9 cellular contexts compared by ENCODE assay signal in genomic region chr11:14414470-14415461, GRCh38. TPM values are rescaled to one million over a fixed set of nuclear protein-coding genes. Genes with fewer than 3 reads are reported as not detected.
DNase-seq lines count a peak whose midpoint lies in the region; ATAC-seq lines count a peak whose summit lies in the region.
"Had no signal": no experiment of that assay in that cellular context is flagged by ENCODE, and none has a peak within 500 bp of the region (broad histone marks: within the 10 kb centered on the region; RNA-seq: fewer than 3 reads in every experiment).

No MANE protein-coding gene starts in this region.

- POLR2A ChIA-PET in activated CD4-positive, alpha-beta memory T cell treated with anti-CD3 and anti-CD28 coated beads for 36 hours (lab: Charles Lee): interaction anchor here (0.5 to 0.6 kb wide), 2 partner anchors 48 to 127 kb away, joined by 3 read pairs; no protein-coding TSS in a partner anchor

- no peaks in the 10 kb centered on the region for H3K27me3 Mint-ChIP-seq in activated CD4-positive, alpha-beta memory T cell treated with anti-CD3 and anti-CD28 coated beads for 36 hours

- H3K27ac Mint-ChIP-seq in activated CD4-positive, alpha-beta memory T cell treated with anti-CD3 and anti-CD28 coated beads for 36 hours: peak overlapping the region; percentile 78

- DNase-seq in activated CD4-positive, alpha-beta memory T cell treated with anti-CD3 and anti-CD28 coated beads for 36 hours: peak; percentile 88
- DNase-seq in glomerular visceral epithelial cell (ENCODE audit: extremely low spot score) (peak; percentile 24), hepatic stellate cell (ENCODE audit: low spot score) (no peak), NCI-H510A treated with DMSO at 0.1 percent for 48 hours (lab: John Stamatoyannopoulos, UW) (no peak)
- DNase-seq in stimulated activated naive CD4-positive, alpha-beta T cell treated with Interleukin-2 at 50 U/mL for 16 hours (lab: John Stamatoyannopoulos, UW): peak; percentile 71
- DNase-seq: psoas muscle had no signal

- CTCF ChIA-PET in activated CD4-positive, alpha-beta memory T cell treated with anti-CD3 and anti-CD28 coated beads for 36 hours (lab: Charles Lee): interaction anchor here (1.0 to 4.6 kb wide), 6 partner anchors 11 to 107 kb away, joined by 3 to 25 read pairs (median 5); no protein-coding TSS in a partner anchor

- peak; percentile 79 for ATAC-seq in GM18867 (IDR thresholded peaks at IDR 0.05; ENCODE audit: unreplicated experiment)
- peak; percentile 62 for ATAC-seq in HG03342 (IDR thresholded peaks at IDR 0.05; ENCODE audit: unreplicated experiment)
- ATAC-seq in HG02970 (IDR thresholded peaks at IDR 0.05; ENCODE audit: low FRiP score, unreplicated experiment): no peak

- H3K9me3 Mint-ChIP-seq in activated CD4-positive, alpha-beta memory T cell treated with anti-CD3 and anti-CD28 coated beads for 36 hours: no peaks in the 10 kb centered on the region

- H3K4me3 Mint-ChIP-seq in activated CD4-positive, alpha-beta memory T cell treated with anti-CD3 and anti-CD28 coated beads for 36 hours: no peak overlapping the region

- H3K4me1 Mint-ChIP-seq in activated CD4-positive, alpha-beta memory T cell treated with anti-CD3 and anti-CD28 coated beads for 36 hours (ENCODE audit: low read depth): peaks cover 35% of the 10 kb centered on the region

- intact Hi-C loops in activated CD4-positive, alpha-beta memory T cell treated with anti-CD3 and anti-CD28 coated beads for 36 hours (cut with micrococcal nuclease): loop anchor here (1.0 to 5.0 kb wide), 5 partner anchors 33 to 114 kb away; partner anchors contain the start of gene RRAS2

- H3K36me3 Mint-ChIP-seq in activated CD4-positive, alpha-beta memory T cell treated with anti-CD3 and anti-CD28 coated beads for 36 hours: no peaks in the 10 kb centered on the region

RNA-seq across cellular contexts. Expression of gene RRAS2, which starts 55.8 kb away (rescaled TPM):
- 10 to 100 TPM; 37.7 to 39.5 TPM for total RNA-seq in activated CD4-positive, alpha-beta memory T cell treated with anti-CD3 and anti-CD28 coated beads for 36 hours

Comparison
In these comparisons a context has a peak if more than half of its experiments do, and no peak if none do; other contexts are left out.
1. DNase-seq: peak in activated CD4-positive, alpha-beta memory T cell treated with anti-CD3 and anti-CD28 coated beads for 36 hours (single experiment), glomerular visceral epithelial cell (single experiment) and stimulated activated naive CD4-positive, alpha-beta T cell treated with Interleukin-2 at 50 U/mL for 16 hours (single experiment); none in hepatic stellate cell (single experiment) and NCI-H510A treated with DMSO at 0.1 percent for 48 hours (single experiment).